Comparison of ENCODE assay signal across 9 cellular contexts in genomic region chr2:79860233-79861058, GRCh38.
A peak's percentile ranks its signal among the peaks of the same experiment; 100 is the strongest.
DNase-seq lines count a peak whose midpoint lies in the region; ATAC-seq and TF ChIP-seq lines count a peak whose summit lies in the region.
"Had no signal": no experiment of that assay in that cellular context is flagged by ENCODE, and none has a peak within 500 bp of the region (broad histone marks: within the 10 kb centered on the region; RNA-seq: fewer than 3 reads in every experiment).

No MANE protein-coding gene starts in this region.

- no peaks in the 10 kb centered on the region for H3K27me3 Mint-ChIP-seq in nephron progenitor cell (ENCODE audit: low read depth, poor library complexity)
- H3K27me3 Mint-ChIP-seq: central memory CD8-positive, alpha-beta T cell had no signal

- H3K79me2 ChIP-seq in MM.1S (ENCODE audit: low read length) = no peaks in the 10 kb centered on the region

- ATAC-seq in gastrocnemius medialis (no peak), HG02588 (IDR thresholded peaks at IDR 0.05; ENCODE audit: unreplicated experiment) (no peak)

- no peaks in the 10 kb centered on the region for H3F3A ChIP-seq in MM.1S (ENCODE audit: insufficient read depth, low read length)

- H3K36me3 Mint-ChIP-seq in nephron progenitor cell (ENCODE audit: low read depth) = no peaks in the 10 kb centered on the region

- DNase-seq in G401 (ENCODE audit: low spot score) (peak; percentile 32), MM.1S (peak; percentile 39), astrocyte of the spinal cord (ENCODE audit: low read depth, low spot score) (peak; percentile 32), nephron progenitor cell (no peak), gastrocnemius medialis (no peak), NCI-H146 (lab: John Stamatoyannopoulos, UW) (no peak), dedifferentiated amniotic fluid mesenchymal stem cell (ENCODE audit: extremely low spot score) (no peak)

- TF ChIP-seq POLR2A in gastrocnemius medialis (IDR thresholded peaks at IDR 0.05) = no peak

- no peak overlapping the region for H3K4me3 ChIP-seq in MM.1S (ENCODE audit: low read length)
- H3K4me3 ChIP-seq in astrocyte of the spinal cord (ENCODE audit: low read depth, low read length) = no peak overlapping the region
- H3K4me3 ChIP-seq in gastrocnemius medialis = no peak overlapping the region

- TF ChIP-seq CTCF in MM.1S (IDR thresholded peaks at IDR 0.05; ENCODE audit: low read length) = peak; percentile 55
- peak; percentile 75 for TF ChIP-seq CTCF in astrocyte of the spinal cord (IDR thresholded peaks at IDR 0.05; ENCODE audit: low read depth, low read length)
- peak; percentile 72 for TF ChIP-seq CTCF in nephron progenitor cell (IDR thresholded peaks at IDR 0.05)
- TF ChIP-seq CTCF in gastrocnemius medialis (IDR thresholded peaks at IDR 0.05 in 4 of 5, conservative IDR thresholded peaks at IDR 0.05 in 1 of 5) = no peak

- no peaks in the 10 kb centered on the region for H4K20me1 ChIP-seq in MM.1S (ENCODE audit: insufficient read depth, low read length)

- no peak overlapping the region for H3K4me3 Mint-ChIP-seq in nephron progenitor cell
- H3K4me3 Mint-ChIP-seq: central memory CD8-positive, alpha-beta T cell had no signal

- H3K36me3 ChIP-seq in MM.1S (replicated peaks; ENCODE audit: insufficient read depth, low read length) = no peaks in the 10 kb centered on the region
- no peaks in the 10 kb centered on the region for H3K36me3 ChIP-seq in gastrocnemius medialis

- H3K4me1 Mint-ChIP-seq in nephron progenitor cell = peaks cover 24% of the 10 kb centered on the region
- H3K4me1 Mint-ChIP-seq: central memory CD8-positive, alpha-beta T cell had no signal

- H3K4me1 ChIP-seq in MM.1S (ENCODE audit: low read length) = no peaks in the 10 kb centered on the region
- no peaks in the 10 kb centered on the region for H3K4me1 ChIP-seq in gastrocnemius medialis

- H3K4me2 ChIP-seq in MM.1S (ENCODE audit: low read depth, low read length) = no peak overlapping the region

- H3K27ac Mint-ChIP-seq in nephron progenitor cell = no peak overlapping the region

- no peaks in the 10 kb centered on the region for H3K9me3 ChIP-seq in MM.1S (replicated peaks; ENCODE audit: insufficient read depth, low read length)
- no peaks in the 10 kb centered on the region for H3K9me3 ChIP-seq in gastrocnemius medialis

- intact Hi-C loops in gastrocnemius medialis (cut with DNase I; ENCODE audit: low total_unique reads) = no loop called here

- H3K27ac ChIP-seq in MM.1S (ENCODE audit: low read length) (no peak overlapping the region), gastrocnemius medialis (no peak overlapping the region)

- no peaks in the 10 kb centered on the region for H3K9me2 ChIP-seq in MM.1S (replicated peaks; ENCODE audit: insufficient read depth, low read length)

- H3K9ac ChIP-seq in MM.1S (ENCODE audit: low read length) = no peak overlapping the region

- H3K27me3 ChIP-seq in MM.1S (replicated peaks; ENCODE audit: insufficient read depth, low read length) = no peaks in the 10 kb centered on the region
- no peaks in the 10 kb centered on the region for H3K27me3 ChIP-seq in gastrocnemius medialis

- H3K9me3 Mint-ChIP-seq in nephron progenitor cell = no peaks in the 10 kb centered on the region

- H2AFZ ChIP-seq in MM.1S (ENCODE audit: low read length) = no peak overlapping the region

- in situ Hi-C loops in G401 (cut with HindIII; ENCODE audit: low sequenced_read_pairs) = no loop called here
- in situ Hi-C loops in astrocyte of the spinal cord (cut with HindIII; ENCODE audit: low sequenced_read_pairs) = no loop called here
- in situ Hi-C loops in gastrocnemius medialis (cut with MboI; ENCODE audit: low sequenced_read_pairs in 4 of 4) = no loop called here

Comparison
In these comparisons a context has a peak if more than half of its experiments do, and no peak if none do; other contexts are left out.
1. DNase-seq: peak in G401 (single experiment), MM.1S (single experiment) and astrocyte of the spinal cord (single experiment); none in nephron progenitor cell (single experiment), gastrocnemius medialis (0 of 2), NCI-H146 (single experiment) and dedifferentiated amniotic fluid mesenchymal stem cell (single experiment).
2. CTCF ChIP-seq: peak in MM.1S (single experiment), astrocyte of the spinal cord (single experiment) and nephron progenitor cell (single experiment); none in gastrocnemius medialis (0 of 5).